10 cellular contexts compared by ENCODE assay signal in genomic region chr17:48545539-48545938, GRCh38. TPM values are rescaled to one million over a fixed set of nuclear protein-coding genes. Genes with fewer than 3 reads are reported as not detected.
DNase-seq lines count a peak whose midpoint lies in the region; ATAC-seq and TF ChIP-seq lines count a peak whose summit lies in the region.
"Had no signal": no experiment of that assay in that cellular context is flagged by ENCODE, and none has a peak within 500 bp of the region (broad histone marks: within the 10 kb centered on the region; RNA-seq: fewer than 3 reads in every experiment).

No MANE protein-coding gene starts in this region.

- H3K27ac Mint-ChIP-seq in naive thymus-derived CD4-positive, alpha-beta T cell, result peak overlapping the region; percentile 54 to 100 (median 95)
- no peak overlapping the region for H3K27ac Mint-ChIP-seq in stimulated activated naive B cell treated with anti-CD40 and anti-IgM and Interleukin-4, amounts not matched to agents 10 μg/mL and 1 μg/mL and 100 μg/mL, for 72 hours

- H3K9me3 Mint-ChIP-seq in naive thymus-derived CD4-positive, alpha-beta T cell, result no peaks in the 10 kb centered on the region
- no peaks in the 10 kb centered on the region for H3K9me3 Mint-ChIP-seq in stimulated activated naive B cell treated with anti-CD40 and anti-IgM and Interleukin-4, amounts not matched to agents 10 μg/mL and 1 μg/mL and 100 μg/mL, for 72 hours
- H3K9me3 Mint-ChIP-seq: IgD-negative memory B cell had no signal

- no peak for ATAC-seq in naive thymus-derived CD4-positive, alpha-beta T cell
- no peak for ATAC-seq in stimulated activated naive B cell treated with anti-CD40 and anti-IgM and Interleukin-4, amounts not matched to agents 10 μg/mL and 1 μg/mL and 100 μg/mL, for 72 hours (replicated peaks)
- no peak for ATAC-seq in GM18498 (IDR thresholded peaks at IDR 0.05; ENCODE audit: unreplicated experiment)

- peaks cover 20 to 68% (median 54%) of the 10 kb centered on the region in 7 donors for H3K4me1 Mint-ChIP-seq in naive thymus-derived CD4-positive, alpha-beta T cell
- H3K4me1 Mint-ChIP-seq in stimulated activated naive B cell treated with anti-CD40 and anti-IgM and Interleukin-4, amounts not matched to agents 10 μg/mL and 1 μg/mL and 100 μg/mL, for 72 hours, result peaks cover 24 to 46% of the 10 kb centered on the region in 2 donors

- H3K4me1 ChIP-seq in A673 (ENCODE audit: insufficient read depth, low read length, poor library complexity, severe bottlenecking) (peaks cover 54% of the 10 kb centered on the region), colonic mucosa (peaks cover 7% of the 10 kb centered on the region)
- H3K4me1 ChIP-seq in naive thymus-derived CD4-positive, alpha-beta T cell (ENCODE audit: control insufficient read depth in 2 of 2, insufficient read depth in 2 of 2, low read length in 2 of 2), result peaks cover 0 to 29% of the 10 kb centered on the region in 2 donors

- H3K36me3 ChIP-seq in A673 (ENCODE audit: insufficient read depth, low read length, poor library complexity, severe bottlenecking) (peaks cover 19% of the 10 kb centered on the region), KOPT-K1 (ENCODE audit: insufficient read depth, low read length) (peaks cover 9% of the 10 kb centered on the region), colonic mucosa (no peaks in the 10 kb centered on the region)
- peaks cover 0 to 5% (median 0%) of the 10 kb centered on the region in 3 experiments for H3K36me3 ChIP-seq in naive thymus-derived CD4-positive, alpha-beta T cell (ENCODE audit: control insufficient read depth in 2 of 3, insufficient read depth in 3 of 3, low read length in 3 of 3)

- H3K9me3 ChIP-seq in A673 (ENCODE audit: low read depth, low read length, poor library complexity, severe bottlenecking), result no peaks in the 10 kb centered on the region
- no peaks in the 10 kb centered on the region for H3K9me3 ChIP-seq in KOPT-K1 (ENCODE audit: insufficient read depth, low read length, poor library complexity, severe bottlenecking)
- H3K9me3 ChIP-seq in colonic mucosa, result no peaks in the 10 kb centered on the region
- H3K9me3 ChIP-seq in naive thymus-derived CD4-positive, alpha-beta T cell (ENCODE audit: control insufficient read depth in 2 of 3, low read length in 3 of 3), result no peaks in the 10 kb centered on the region

- peak overlapping the region; percentile 94 to 100 (median 95) for H3K4me3 Mint-ChIP-seq in naive thymus-derived CD4-positive, alpha-beta T cell
- peak overlapping the region in 1 of 2 donors; percentile 16 for H3K4me3 Mint-ChIP-seq in stimulated activated naive B cell treated with anti-CD40 and anti-IgM and Interleukin-4, amounts not matched to agents 10 μg/mL and 1 μg/mL and 100 μg/mL, for 72 hours

- DNase-seq in A673 (ENCODE audit: low spot score) (no peak), colonic mucosa (no peak), NCI-H345 treated with DMSO at 0.1 percent for 48 hours (lab: John Stamatoyannopoulos, UW; ENCODE audit: unreplicated experiment) (no peak)
- no peak for DNase-seq in naive thymus-derived CD4-positive, alpha-beta T cell
- no peak for DNase-seq in stimulated activated naive CD4-positive, alpha-beta T cell (lab: John Stamatoyannopoulos, UW)
- no peak for DNase-seq in stimulated activated naive B cell treated with anti-CD40 and anti-IgM and Interleukin-4, amounts not matched to agents 10 μg/mL and 1 μg/mL and 100 μg/mL, for 72 hours
- DNase-seq: activated CD4-positive, CD25-positive, alpha-beta regulatory T cell had no signal

- H3K36me3 Mint-ChIP-seq in naive thymus-derived CD4-positive, alpha-beta T cell, result peaks cover 0 to 24% (median 8%) of the 10 kb centered on the region in 5 donors
- H3K36me3 Mint-ChIP-seq in stimulated activated naive B cell treated with anti-CD40 and anti-IgM and Interleukin-4, amounts not matched to agents 10 μg/mL and 1 μg/mL and 100 μg/mL, for 72 hours, result peaks cover 2 to 12% of the 10 kb centered on the region in 2 donors
- H3K36me3 Mint-ChIP-seq: IgD-negative memory B cell had no signal

- H3K4me3 ChIP-seq in A673 (ENCODE audit: low read depth, low read length, poor library complexity, severe bottlenecking) (peak overlapping the region; percentile 85), colonic mucosa (no peak overlapping the region)
- H3K4me3 ChIP-seq in naive thymus-derived CD4-positive, alpha-beta T cell (ENCODE audit: low read length), result no peak overlapping the region

- TSS peak; percentile 33 for BruUV-seq in A673 (replicated peaks; lab: Mats Ljungman, UMichigan)

- CTCF ChIA-PET in A673 (lab: Charles Lee), result no interaction called here
- CTCF ChIA-PET in naive thymus-derived CD4-positive, alpha-beta T cell (lab: Charles Lee), result no interaction called here

- peak overlapping the region in 1 of 2 donors; percentile 59 for H3K9ac ChIP-seq in colonic mucosa (ENCODE audit: low read depth in 2 of 2, low read length in 2 of 2)

- peaks cover 0 to 22% (median 10%) of the 10 kb centered on the region in 5 donors for H3K27me3 Mint-ChIP-seq in naive thymus-derived CD4-positive, alpha-beta T cell
- H3K27me3 Mint-ChIP-seq in stimulated activated naive B cell treated with anti-CD40 and anti-IgM and Interleukin-4, amounts not matched to agents 10 μg/mL and 1 μg/mL and 100 μg/mL, for 72 hours, result peaks cover 54 to 71% of the 10 kb centered on the region in 2 donors

- intact Hi-C loops in A673 (cut with micrococcal nuclease; ENCODE audit: unreplicated experiment), result no loop called here
- intact Hi-C loops in colonic mucosa (cut with DNase I), result no loop called here
- intact Hi-C loops in naive thymus-derived CD4-positive, alpha-beta T cell (cut with micrococcal nuclease), result loop anchor here in 1 of 2 donors (10.0 kb wide), 1 partner anchor 349 kb away; the partner anchor contains the start of gene ATP5MC1

- H3K27me3 ChIP-seq in A673 (replicated peaks; ENCODE audit: insufficient read depth, low read depth, low read length, poor library complexity), result no peaks in the 10 kb centered on the region
- H3K27me3 ChIP-seq in colonic mucosa, result no peaks in the 10 kb centered on the region
- H3K27me3 ChIP-seq in naive thymus-derived CD4-positive, alpha-beta T cell (ENCODE audit: control insufficient read depth in 2 of 2, insufficient read depth in 2 of 2, low read length in 2 of 2), result no peaks in the 10 kb centered on the region

- TF ChIP-seq CTCF in A673 (conservative IDR thresholded peaks at IDR 0.05; ENCODE audit: low read depth, low read length), result no peak
- TF ChIP-seq CTCF in colonic mucosa (IDR thresholded peaks at IDR 0.05), result no peak

- peak overlapping the region; percentile 95 for H3K27ac ChIP-seq in A673 (ENCODE audit: low read depth, low read length, poor library complexity, severe bottlenecking)
- H3K27ac ChIP-seq in KOPT-K1 (ENCODE audit: low read depth, low read length, poor library complexity, severe bottlenecking), result peak overlapping the region; percentile 42
- H3K27ac ChIP-seq in colonic mucosa, result peak overlapping the region; percentile 87
- H3K27ac ChIP-seq in naive thymus-derived CD4-positive, alpha-beta T cell (ENCODE audit: low read depth, low read length), result peak overlapping the region; percentile 90

- POLR2A ChIA-PET in A673 (lab: Charles Lee; ENCODE audit: low non-redundant PET), result no interaction called here
- POLR2A ChIA-PET in naive thymus-derived CD4-positive, alpha-beta T cell (lab: Charles Lee), result interaction anchor here (1.0 to 4.3 kb wide), 3 partner anchors 11 to 34 kb away, joined by 3 to 24 read pairs (median 3); no protein-coding TSS in a partner anchor

RNA-seq across cellular contexts. Expression of gene HOXB2, which starts 0.6 kb away (rescaled TPM):
- total RNA-seq in A673 (2021), result 34.5 and 37.8 TPM in 2 replicates
- total RNA-seq in colonic mucosa, result 1 to 10 TPM; 2.6 to 6.4 TPM
- 10 to 100 TPM in 4 of 5 experiments, 1 to 10 TPM in 1; 3.4 to 46.9 (median 34.2) TPM for total RNA-seq in naive thymus-derived CD4-positive, alpha-beta T cell
- polyA plus RNA-seq in naive thymus-derived CD4-positive, alpha-beta T cell, result 10 to 100 TPM in 1 of 2 donors, 1 to 10 TPM in 1; 9.7 to 23.1 TPM

RNA-seq across cellular contexts. Expression of gene HOXB1, which starts 14.7 kb away (rescaled TPM):
- not detected in 2 replicates for total RNA-seq in A673 (2021)
- total RNA-seq in colonic mucosa, result not detected
- not detected for total RNA-seq in naive thymus-derived CD4-positive, alpha-beta T cell
- polyA plus RNA-seq in naive thymus-derived CD4-positive, alpha-beta T cell, result not detected
- polyA plus RNA-seq: IgD-negative memory B cell had no signal

RNA-seq across cellular contexts. Expression of gene HOXB4, which starts 32.6 kb away (rescaled TPM):
- 9.7 and 11.9 TPM in 2 replicates for total RNA-seq in A673 (2021)
- 1 to 10 TPM; 2.5 to 4.7 TPM for total RNA-seq in colonic mucosa
- 1 to 10 TPM in 4 of 5 experiments, under 1 TPM in 1; 0.34 to 7.9 (median 2.4) TPM for total RNA-seq in naive thymus-derived CD4-positive, alpha-beta T cell
- polyA plus RNA-seq in naive thymus-derived CD4-positive, alpha-beta T cell, result not detected

RNA-seq across cellular contexts. Expression of gene HOXB3, which starts 44.5 kb away (rescaled TPM):
- 40.7 and 46.1 TPM in 2 replicates for total RNA-seq in A673 (2021)
- total RNA-seq in colonic mucosa, result 10 to 100 TPM; 17.4 to 31.8 TPM
- total RNA-seq in naive thymus-derived CD4-positive, alpha-beta T cell, result 10 to 100 TPM in 1 of 5 experiments, 1 to 10 TPM in 3, under 1 TPM in 1; 0.48 to 14.6 (median 7.1) TPM
- under 1 TPM in 1 of 2 donors, not detected in 1; 0.11 TPM for polyA plus RNA-seq in naive thymus-derived CD4-positive, alpha-beta T cell

RNA-seq across cellular contexts. Expression of gene HOXB5, which starts 48.0 kb away (rescaled TPM):
- total RNA-seq in A673 (2021), result 5.9 and 6.4 TPM in 2 replicates
- 10 to 100 TPM; 11.0 to 22.7 TPM for total RNA-seq in colonic mucosa
- not detected for total RNA-seq in naive thymus-derived CD4-positive, alpha-beta T cell
- not detected for polyA plus RNA-seq in naive thymus-derived CD4-positive, alpha-beta T cell
- polyA plus RNA-seq: IgD-negative memory B cell had no signal

Comparison
In these comparisons a context has a peak if more than half of its experiments do, and no peak if none do; other contexts are left out.
1. H3K27ac ChIP-seq: peak in every context shown above with its lines; median percentile 95 in A673; 90 in naive thymus-derived CD4-positive, alpha-beta T cell; 87 in colonic mucosa; 42 in KOPT-K1.